ENCODE assay signal across 1 cellular context in the genomic region with DNA sequence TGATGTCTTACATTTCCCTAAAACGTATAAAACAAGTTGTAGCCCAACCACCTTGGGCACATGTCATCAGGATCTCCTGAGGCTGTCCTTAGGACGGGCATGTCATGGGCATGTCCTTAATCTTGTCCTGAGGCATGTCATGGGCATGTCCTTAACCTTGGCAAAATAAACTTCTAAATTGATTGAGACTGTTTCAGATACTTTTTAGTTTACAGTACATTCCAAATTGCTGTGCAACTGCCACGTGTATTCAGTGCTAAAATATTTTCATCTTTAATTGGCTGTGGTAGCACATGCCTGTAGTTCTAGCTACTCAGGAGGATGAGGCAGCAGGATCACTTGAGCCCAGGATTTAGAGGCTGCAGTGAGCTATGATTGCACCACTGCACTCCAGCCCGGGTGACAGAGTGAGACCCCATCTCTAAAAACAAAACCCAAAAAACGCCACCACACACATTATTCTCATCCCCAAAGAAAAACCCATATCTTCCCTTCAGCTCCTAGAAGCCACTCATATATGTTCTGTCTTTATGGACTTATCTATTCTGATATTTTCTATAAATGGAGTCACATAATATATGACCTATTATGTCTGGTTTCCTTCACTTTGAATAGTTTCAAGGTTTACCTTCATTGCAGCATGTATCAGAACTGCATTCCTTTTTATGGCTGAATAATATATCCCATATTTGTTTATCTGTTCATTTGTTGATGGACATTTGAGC.
TF ChIP-seq lines count a peak whose summit lies in the region.

No MANE protein-coding gene starts in this region.

TF ChIP-seq in GM23338, 12 proteins besides CTCF, POLR2A, EP300 and RAD21 (continued from another document):
- TF ChIP-seq, protein P1, sequence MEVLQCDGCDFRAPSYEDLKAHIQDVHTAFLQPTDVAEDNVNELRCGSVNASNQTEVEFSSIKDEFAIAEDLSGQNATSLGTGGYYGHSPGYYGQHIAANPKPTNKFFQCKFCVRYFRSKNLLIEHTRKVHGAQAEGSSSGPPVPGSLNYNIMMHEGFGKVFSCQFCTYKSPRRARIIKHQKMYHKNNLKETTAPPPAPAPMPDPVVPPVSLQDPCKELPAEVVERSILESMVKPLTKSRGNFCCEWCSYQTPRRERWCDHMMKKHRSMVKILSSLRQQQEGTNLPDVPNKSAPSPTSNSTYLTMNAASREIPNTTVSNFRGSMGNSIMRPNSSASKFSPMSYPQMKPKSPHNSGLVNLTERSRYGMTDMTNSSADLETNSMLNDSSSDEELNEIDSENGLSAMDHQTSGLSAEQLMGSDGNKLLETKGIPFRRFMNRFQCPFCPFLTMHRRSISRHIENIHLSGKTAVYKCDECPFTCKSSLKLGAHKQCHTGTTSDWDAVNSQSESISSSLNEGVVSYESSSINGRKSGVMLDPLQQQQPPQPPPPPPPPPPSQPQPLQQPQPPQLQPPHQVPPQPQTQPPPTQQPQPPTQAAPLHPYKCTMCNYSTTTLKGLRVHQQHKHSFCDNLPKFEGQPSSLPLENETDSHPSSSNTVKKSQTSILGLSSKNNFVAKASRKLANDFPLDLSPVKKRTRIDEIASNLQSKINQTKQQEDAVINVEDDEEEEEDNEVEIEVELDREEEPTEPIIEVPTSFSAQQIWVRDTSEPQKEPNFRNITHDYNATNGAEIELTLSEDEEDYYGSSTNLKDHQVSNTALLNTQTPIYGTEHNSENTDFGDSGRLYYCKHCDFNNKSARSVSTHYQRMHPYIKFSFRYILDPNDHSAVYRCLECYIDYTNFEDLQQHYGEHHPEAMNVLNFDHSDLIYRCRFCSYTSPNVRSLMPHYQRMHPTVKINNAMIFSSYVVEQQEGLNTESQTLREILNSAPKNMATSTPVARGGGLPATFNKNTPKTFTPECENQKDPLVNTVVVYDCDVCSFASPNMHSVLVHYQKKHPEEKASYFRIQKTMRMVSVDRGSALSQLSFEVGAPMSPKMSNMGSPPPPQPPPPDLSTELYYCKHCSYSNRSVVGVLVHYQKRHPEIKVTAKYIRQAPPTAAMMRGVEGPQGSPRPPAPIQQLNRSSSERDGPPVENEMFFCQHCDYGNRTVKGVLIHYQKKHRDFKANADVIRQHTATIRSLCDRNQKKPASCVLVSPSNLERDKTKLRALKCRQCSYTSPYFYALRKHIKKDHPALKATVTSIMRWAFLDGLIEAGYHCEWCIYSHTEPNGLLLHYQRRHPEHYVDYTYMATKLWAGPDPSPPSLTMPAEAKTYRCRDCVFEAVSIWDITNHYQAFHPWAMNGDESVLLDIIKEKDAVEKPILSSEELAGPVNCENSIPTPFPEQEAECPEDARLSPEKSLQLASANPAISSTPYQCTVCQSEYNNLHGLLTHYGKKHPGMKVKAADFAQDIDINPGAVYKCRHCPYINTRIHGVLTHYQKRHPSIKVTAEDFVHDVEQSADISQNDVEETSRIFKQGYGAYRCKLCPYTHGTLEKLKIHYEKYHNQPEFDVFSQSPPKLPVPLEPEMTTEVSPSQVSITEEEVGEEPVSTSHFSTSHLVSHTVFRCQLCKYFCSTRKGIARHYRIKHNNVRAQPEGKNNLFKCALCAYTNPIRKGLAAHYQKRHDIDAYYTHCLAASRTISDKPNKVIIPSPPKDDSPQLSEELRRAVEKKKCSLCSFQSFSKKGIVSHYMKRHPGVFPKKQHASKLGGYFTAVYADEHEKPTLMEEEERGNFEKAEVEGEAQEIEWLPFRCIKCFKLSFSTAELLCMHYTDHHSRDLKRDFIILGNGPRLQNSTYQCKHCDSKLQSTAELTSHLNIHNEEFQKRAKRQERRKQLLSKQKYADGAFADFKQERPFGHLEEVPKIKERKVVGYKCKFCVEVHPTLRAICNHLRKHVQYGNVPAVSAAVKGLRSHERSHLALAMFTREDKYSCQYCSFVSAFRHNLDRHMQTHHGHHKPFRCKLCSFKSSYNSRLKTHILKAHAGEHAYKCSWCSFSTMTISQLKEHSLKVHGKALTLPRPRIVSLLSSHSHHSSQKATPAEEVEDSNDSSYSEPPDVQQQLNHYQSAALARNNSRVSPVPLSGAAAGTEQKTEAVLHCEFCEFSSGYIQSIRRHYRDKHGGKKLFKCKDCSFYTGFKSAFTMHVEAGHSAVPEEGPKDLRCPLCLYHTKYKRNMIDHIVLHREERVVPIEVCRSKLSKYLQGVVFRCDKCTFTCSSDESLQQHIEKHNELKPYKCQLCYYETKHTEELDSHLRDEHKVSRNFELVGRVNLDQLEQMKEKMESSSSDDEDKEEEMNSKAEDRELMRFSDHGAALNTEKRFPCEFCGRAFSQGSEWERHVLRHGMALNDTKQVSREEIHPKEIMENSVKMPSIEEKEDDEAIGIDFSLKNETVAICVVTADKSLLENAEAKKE (CRISPR knock-in tag; IDR thresholded peaks at IDR 0.05): no peak
- no peak for TF ChIP-seq CREB1 (CRISPR knock-in tag; IDR thresholded peaks at IDR 0.05; ENCODE audit: low read depth)
- TF ChIP-seq EZH2 (IDR thresholded peaks at IDR 0.05; ENCODE audit: low read depth, unreplicated experiment): no peak
TF ChIP-seq in GM23338: peak in this region for 0.
